ENCODE assay signal across 8 cellular contexts in the genomic region with DNA sequence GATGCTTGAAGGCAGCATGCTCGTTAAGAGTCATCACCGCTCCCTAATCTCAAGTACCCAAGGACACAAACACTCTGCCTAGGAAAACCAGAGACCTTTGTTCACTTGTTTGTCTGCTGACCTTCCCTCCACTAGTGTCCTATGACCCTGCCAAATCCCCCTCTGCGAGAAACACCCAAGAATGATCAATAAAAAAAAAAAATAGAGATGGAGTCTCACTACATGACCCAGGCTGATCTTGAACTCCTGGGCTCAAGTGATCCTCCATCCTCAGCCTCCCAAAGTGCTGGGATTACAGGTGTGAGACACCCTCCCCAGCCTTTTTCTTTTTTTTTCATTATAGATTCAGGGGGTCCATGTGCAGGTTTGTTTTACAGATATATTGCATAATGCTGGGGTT. TPM values are rescaled to one million over a fixed set of nuclear protein-coding genes. Genes with fewer than 3 reads are reported as not detected.
DNase-seq lines count a peak whose midpoint lies in the region; ATAC-seq and TF ChIP-seq lines count a peak whose summit lies in the region.
"Not testable (repeated sequence)": the region's sequence is repeated elsewhere in the genome, so short reads cannot be mapped to it uniquely, and the experiment has no call there.

No MANE protein-coding gene starts in this region.

- peaks cover 18% of the 10 kb centered on the region for H3K79me2 ChIP-seq in ACC112 (ENCODE audit: control insufficient read depth, insufficient read depth, low read length, unreplicated experiment)
- not testable (repeated sequence) for H3K79me2 ChIP-seq in neural progenitor cell (ENCODE audit: low read depth)

- not testable (repeated sequence) for H3K36me3 Mint-ChIP-seq in neural progenitor cell, type B pancreatic cell
- H3K36me3 Mint-ChIP-seq in stimulated activated effector memory CD8-positive, alpha-beta T cell treated with anti-CD3 and anti-CD28 coated beads, Interleukin-12 subunit alpha, Interleukin-12 subunit beta, amount 100 ng/mL, for 72 hours = peaks cover 37% of the 10 kb centered on the region

- H3K9me3 ChIP-seq in SK-N-MC (ENCODE audit: low read depth, low read length); ascending aorta; esophagus squamous epithelium; right atrium auricular region; neural progenitor cell (ENCODE audit: low read depth): not testable (repeated sequence)

- peaks cover 27% of the 10 kb centered on the region for H3K9me3 Mint-ChIP-seq in neural progenitor cell
- not testable (repeated sequence) for H3K9me3 Mint-ChIP-seq in stimulated activated effector memory CD8-positive, alpha-beta T cell treated with anti-CD3 and anti-CD28 coated beads, Interleukin-12 subunit alpha, Interleukin-12 subunit beta, amount 100 ng/mL, for 72 hours; type B pancreatic cell

- not testable (repeated sequence) for H3K36me3 ChIP-seq in ACC112 (ENCODE audit: insufficient read depth, low read length); SK-N-MC (ENCODE audit: insufficient read depth, low read length); ascending aorta; esophagus squamous epithelium; right atrium auricular region; neural progenitor cell

- peaks cover 10% of the 10 kb centered on the region for H3F3A ChIP-seq in neural progenitor cell (ENCODE audit: low read depth)

- H3K4me1 Mint-ChIP-seq in neural progenitor cell (peaks cover 40% of the 10 kb centered on the region), type B pancreatic cell (ENCODE audit: unreplicated experiment) (peaks cover 34% of the 10 kb centered on the region)
- peaks cover 49% of the 10 kb centered on the region for H3K4me1 Mint-ChIP-seq in stimulated activated effector memory CD8-positive, alpha-beta T cell treated with anti-CD3 and anti-CD28 coated beads, Interleukin-12 subunit alpha, Interleukin-12 subunit beta, amount 100 ng/mL, for 72 hours

- H2AFZ ChIP-seq in ACC112 (ENCODE audit: low read length, unreplicated experiment); neural progenitor cell (replicated peaks): not testable (repeated sequence)

- H3K27me3 ChIP-seq in ACC112 (ENCODE audit: insufficient read depth, low read length); ascending aorta; esophagus squamous epithelium; right atrium auricular region: not testable (repeated sequence)
- H3K27me3 ChIP-seq in neural progenitor cell = peaks cover 27% of the 10 kb centered on the region

- H3K4me2 ChIP-seq in neural progenitor cell = not testable (repeated sequence)

- DNase-seq in SK-N-MC (ENCODE audit: low read depth, low spot score); ascending aorta (ENCODE audit: low spot score in 2 of 2); esophagus squamous epithelium (lab: John Stamatoyannopoulos, UW); right atrium auricular region (ENCODE audit: low spot score); neural progenitor cell (ENCODE audit: low spot score); stimulated activated effector memory CD8-positive, alpha-beta T cell treated with anti-CD3 and anti-CD28 coated beads, Interleukin-12 subunit alpha, Interleukin-12 subunit beta, amount 100 ng/mL, for 72 hours (ENCODE audit: low spot score in 2 of 2); type B pancreatic cell (ENCODE audit: extremely low spot score, unreplicated experiment): not testable (repeated sequence)

- not testable (repeated sequence) for H3K4me3 ChIP-seq in ACC112 (ENCODE audit: low read depth, low read length); ascending aorta; esophagus squamous epithelium; right atrium auricular region; neural progenitor cell
- H3K4me3 ChIP-seq in SK-N-MC = peak overlapping the region; percentile 47; the same call in 1 of the 2 replicates

- ATAC-seq in stimulated activated effector memory CD8-positive, alpha-beta T cell treated with anti-CD3 and anti-CD28 coated beads, Interleukin-12 subunit alpha, Interleukin-12 subunit beta, amount 100 ng/mL, for 72 hours = not testable (repeated sequence)

- H3K4me3 Mint-ChIP-seq in neural progenitor cell = peak overlapping the region; percentile 58
- H3K4me3 Mint-ChIP-seq in stimulated activated effector memory CD8-positive, alpha-beta T cell treated with anti-CD3 and anti-CD28 coated beads, Interleukin-12 subunit alpha, Interleukin-12 subunit beta, amount 100 ng/mL, for 72 hours = not testable (repeated sequence)
- peak overlapping the region; percentile 40 for H3K4me3 Mint-ChIP-seq in type B pancreatic cell

- H3K27me3 Mint-ChIP-seq in neural progenitor cell (ENCODE audit: insufficient read depth, low read depth) = peaks cover 11% of the 10 kb centered on the region
- not testable (repeated sequence) for H3K27me3 Mint-ChIP-seq in type B pancreatic cell

- H3K27ac Mint-ChIP-seq in neural progenitor cell (peak overlapping the region; percentile 60), type B pancreatic cell (peak overlapping the region; percentile 71)
- peak overlapping the region; percentile 64 for H3K27ac Mint-ChIP-seq in stimulated activated effector memory CD8-positive, alpha-beta T cell treated with anti-CD3 and anti-CD28 coated beads, Interleukin-12 subunit alpha, Interleukin-12 subunit beta, amount 100 ng/mL, for 72 hours

- intact Hi-C loops in ascending aorta (cut with DNase I); esophagus squamous epithelium (cut with DNase I): not testable (repeated sequence)

- H3K4me1 ChIP-seq in ACC112 (ENCODE audit: control insufficient read depth, insufficient read depth, low read length, unreplicated experiment) = peaks cover 38% of the 10 kb centered on the region
- H3K4me1 ChIP-seq in ascending aorta = peaks cover 9 to 19% of the 10 kb centered on the region in 2 donors
- H3K4me1 ChIP-seq in esophagus squamous epithelium = peaks cover 7 to 39% (median 22%) of the 10 kb centered on the region in 3 donors
- H3K4me1 ChIP-seq in right atrium auricular region = peaks cover 0 to 27% of the 10 kb centered on the region in 2 donors
- not testable (repeated sequence) for H3K4me1 ChIP-seq in neural progenitor cell

- H4K20me1 ChIP-seq in neural progenitor cell (ENCODE audit: low read depth) = not testable (repeated sequence)

- peak overlapping the region; percentile 81 for H3K27ac ChIP-seq in ACC112 (ENCODE audit: low read depth, low read length)
- peak overlapping the region; percentile 90 for H3K27ac ChIP-seq in SK-N-MC
- H3K27ac ChIP-seq in ascending aorta = peak overlapping the region; percentile 59 to 94
- peak overlapping the region; percentile 85 to 92 (median 90) for H3K27ac ChIP-seq in esophagus squamous epithelium
- peak overlapping the region; percentile 92 to 94 for H3K27ac ChIP-seq in right atrium auricular region
- H3K27ac ChIP-seq in neural progenitor cell = not testable (repeated sequence)

- WGBS in esophagus squamous epithelium, 2 donors = 70 to 73% methylated on average over 1 of the region's 3 CpGs

- not testable (repeated sequence) for H3K9ac ChIP-seq in SK-N-MC (ENCODE audit: insufficient read length); neural progenitor cell

- TF ChIP-seq POLR2A in esophagus squamous epithelium (IDR thresholded peaks at IDR 0.05) = not testable (repeated sequence)

- TF ChIP-seq CTCF in ascending aorta (IDR thresholded peaks at IDR 0.05); esophagus squamous epithelium (IDR thresholded peaks at IDR 0.05); right atrium auricular region (IDR thresholded peaks at IDR 0.05); neural progenitor cell (IDR thresholded peaks at IDR 0.05); type B pancreatic cell (conservative IDR thresholded peaks at IDR 0.05): not testable (repeated sequence)

RNA-seq across cellular contexts. Expression of a gene that starts 29.7 kb away (rescaled TPM):
- total RNA-seq in ascending aorta (180 TPM), esophagus squamous epithelium (100 to 1,000 TPM in 3 of 4 donors, 10 to 100 TPM in 1; 30.6 to 705 (median 357) TPM), right atrium auricular region (10 to 100 TPM; 43.7 to 52.5 TPM), neural progenitor cell (ENCODE audit: low replicate concordance) (2.8 and 4.0 TPM in 2 replicates), type B pancreatic cell (ENCODE audit: low replicate concordance) (229 and 395 TPM in 2 replicates)

RNA-seq across cellular contexts. Expression of a gene that starts 46.6 kb away (rescaled TPM):
- total RNA-seq in ascending aorta (8,553 TPM), esophagus squamous epithelium (over 10,000 TPM in 2 of 4 donors, 1,000 to 10,000 TPM in 2; 1,739 to 13,677 (median 9,435) TPM), right atrium auricular region (1,000 to 10,000 TPM; 2,120 to 2,577 TPM), neural progenitor cell (ENCODE audit: low replicate concordance) (5,397 and 9,030 TPM in 2 replicates), type B pancreatic cell (ENCODE audit: low replicate concordance) (4,133 and 6,276 TPM in 2 replicates)
